In genomic region chr12:56041579-56042429, GRCh38 we compare ENCODE assay signal across 8 cellular contexts. TPM values are rescaled to one million over a fixed set of nuclear protein-coding genes. Genes with fewer than 3 reads are reported as not detected.
DNase-seq lines count a peak whose midpoint lies in the region; ATAC-seq, FAIRE-seq and TF ChIP-seq lines count a peak whose summit lies in the region.

RPS26 (plus strand) TSS chr12:56041918; CDS start chr12:56042167, 249 bp downstream.

- H3K4me1 Mint-ChIP-seq in T-helper 2 cell treated with Interferon-gamma antibody and Interleukin-4, amounts not matched to agents 5 μg/mL and 100 μg/mL, for 36 hours (ENCODE audit: low read depth): peaks cover 34% of the 10 kb centered on the region
- H3K4me1 Mint-ChIP-seq in astrocyte (ENCODE audit: low read depth, unreplicated experiment): peaks cover 13% of the 10 kb centered on the region

- ATAC-seq in GM18505 (IDR thresholded peaks at IDR 0.05; ENCODE audit: unreplicated experiment) (peak; percentile 87), HG02973 (IDR thresholded peaks at IDR 0.05; ENCODE audit: unreplicated experiment) (peak; percentile 93), aorta (ENCODE audit: low FRiP score) (peak; percentile 98)

- no peaks in the 10 kb centered on the region for H3K27me3 Mint-ChIP-seq in T-helper 2 cell treated with Interferon-gamma antibody and Interleukin-4, amounts not matched to agents 5 μg/mL and 100 μg/mL, for 36 hours (ENCODE audit: low read depth)
- no peaks in the 10 kb centered on the region for H3K27me3 Mint-ChIP-seq in astrocyte (ENCODE audit: low read depth, unreplicated experiment)

- H3K4me3 ChIP-seq in astrocyte (ENCODE audit: insufficient read depth, low read depth, low read length) (peak within 1 kb of the TSS; percentile 90), rectal smooth muscle tissue (ENCODE audit: low read length) (peak within 1 kb of the TSS; percentile 99), aorta (ENCODE audit: low read length in 2 of 2) (peak within 1 kb of the TSS; percentile 64 to 75)

- H3K36me3 Mint-ChIP-seq in T-helper 2 cell treated with Interferon-gamma antibody and Interleukin-4, amounts not matched to agents 5 μg/mL and 100 μg/mL, for 36 hours (ENCODE audit: low read depth): peaks cover 38% of the 10 kb centered on the region
- H3K36me3 Mint-ChIP-seq in astrocyte (ENCODE audit: low read depth, unreplicated experiment): no peaks in the 10 kb centered on the region

- H3K4me3 Mint-ChIP-seq in T-helper 2 cell treated with Interferon-gamma antibody and Interleukin-4, amounts not matched to agents 5 μg/mL and 100 μg/mL, for 36 hours: peak within 1 kb of the TSS; percentile 96
- peak within 1 kb of the TSS; percentile 98 for H3K4me3 Mint-ChIP-seq in astrocyte (ENCODE audit: unreplicated experiment)

- 0 to 1% methylated on average over 50 of the region's 50 CpGs for WGBS in aorta, 2 donors

- H3K9me3 Mint-ChIP-seq in T-helper 2 cell treated with Interferon-gamma antibody and Interleukin-4, amounts not matched to agents 5 μg/mL and 100 μg/mL, for 36 hours: no peaks in the 10 kb centered on the region
- no peaks in the 10 kb centered on the region for H3K9me3 Mint-ChIP-seq in astrocyte (ENCODE audit: unreplicated experiment)

- DNase-seq in NCI-H1930 (lab: John Stamatoyannopoulos, UW) (peak; percentile 98 to 99), astrocyte (ENCODE audit: low read depth) (peak; percentile 99), hepatic stellate cell (ENCODE audit: low spot score) (peak; percentile 88), aorta (peak; percentile 97 to 98)
- peak; percentile 94 for DNase-seq in T-helper 2 cell treated with Interferon-gamma antibody and Interleukin-4, amounts not matched to agents 5 μg/mL and 100 μg/mL, for 36 hours (ENCODE audit: low spot score)

- H3K9me3 ChIP-seq in astrocyte (ENCODE audit: insufficient read depth, low read depth, low read length) (no peaks in the 10 kb centered on the region), aorta (ENCODE audit: control insufficient read depth, low read length) (no peaks in the 10 kb centered on the region)

- H3K4me2 ChIP-seq in astrocyte (ENCODE audit: low read length): peak within 1 kb of the TSS; percentile 98

- peaks cover 32% of the 10 kb centered on the region for H3K79me2 ChIP-seq in astrocyte (ENCODE audit: insufficient read depth, low read length)

- peak within 1 kb of the TSS; percentile 97 for H3K27ac Mint-ChIP-seq in T-helper 2 cell treated with Interferon-gamma antibody and Interleukin-4, amounts not matched to agents 5 μg/mL and 100 μg/mL, for 36 hours
- peak within 1 kb of the TSS; percentile 96 for H3K27ac Mint-ChIP-seq in astrocyte (ENCODE audit: unreplicated experiment)

- peak; percentile 17 for TF ChIP-seq CTCF in astrocyte (IDR thresholded peaks at IDR 0.05; ENCODE audit: insufficient read depth, low read depth, low read length)

- H3K36me3 ChIP-seq in astrocyte (ENCODE audit: insufficient read depth, low read length) (peaks cover 29% of the 10 kb centered on the region), rectal smooth muscle tissue (ENCODE audit: control insufficient read depth, insufficient read depth, low read length) (peaks cover 9% of the 10 kb centered on the region), aorta (ENCODE audit: control insufficient read depth in 1 of 2, insufficient read depth in 2 of 2, low read length in 1 of 2) (peaks cover 0 to 7% of the 10 kb centered on the region in 2 donors)

- peak; percentile 13 for FAIRE-seq in astrocyte (lab: Jason Lieb, UNC)

- peak within 1 kb of the TSS; percentile 99 for H3K27ac ChIP-seq in astrocyte (ENCODE audit: low read depth, low read length)
- H3K27ac ChIP-seq in rectal smooth muscle tissue (ENCODE audit: low read depth, low read length): peak within 1 kb of the TSS; percentile 90
- peak within 1 kb of the TSS; percentile 67 to 69 for H3K27ac ChIP-seq in aorta (ENCODE audit: low read depth in 1 of 2, low read length in 2 of 2)

- H3K27me3 ChIP-seq in astrocyte (ENCODE audit: insufficient read depth, low read length): no peaks in the 10 kb centered on the region
- no peaks in the 10 kb centered on the region for H3K27me3 ChIP-seq in rectal smooth muscle tissue (ENCODE audit: control insufficient read depth, insufficient read depth, low read length)
- H3K27me3 ChIP-seq in aorta (ENCODE audit: control insufficient read depth in 1 of 2, insufficient read depth in 2 of 2, low read length in 1 of 2): no peaks in the 10 kb centered on the region

- intact Hi-C loops in aorta (cut with DNase I): loop anchor here in 1 of 2 donors (5.0 to 10.0 kb wide), 2 partner anchors 45 to 63 kb away; partner anchors contain the start of genes PA2G4 and SUOX

- peak within 1 kb of the TSS; percentile 97 for H3K9ac ChIP-seq in astrocyte (ENCODE audit: low read length)
- H3K9ac ChIP-seq in rectal smooth muscle tissue (ENCODE audit: low read length): peak within 1 kb of the TSS; percentile 96

- H2AFZ ChIP-seq in astrocyte (ENCODE audit: low read depth, low read length): peak within 1 kb of the TSS; percentile 99

- TF ChIP-seq POLR2A in GM18505 (IDR thresholded peaks at IDR 0.05; ENCODE audit: borderline replicate concordance, extremely low read depth, insufficient read depth, insufficient read length): peak; percentile 99

- H3K4me1 ChIP-seq in astrocyte (ENCODE audit: insufficient read depth, low read length): peaks cover 21% of the 10 kb centered on the region
- peaks cover 16% of the 10 kb centered on the region for H3K4me1 ChIP-seq in rectal smooth muscle tissue (ENCODE audit: control insufficient read depth, insufficient read depth, low read length)
- H3K4me1 ChIP-seq in aorta (ENCODE audit: control insufficient read depth in 1 of 2, insufficient read depth in 2 of 2, low read length in 2 of 2): peaks cover 2 to 3% of the 10 kb centered on the region in 2 donors

- peaks cover 40% of the 10 kb centered on the region for H4K20me1 ChIP-seq in astrocyte (ENCODE audit: insufficient read depth, low read length)

RNA-seq across cellular contexts. Expression of gene RPS26, which starts in this region (rescaled TPM):
- total RNA-seq in astrocyte (39.4 and 45.9 TPM in 2 replicates), aorta (10 to 100 TPM; 40.5 to 69.1 TPM)
- polyA plus RNA-seq in aorta: 1,000 to 10,000 TPM in 1 of 2 donors, 100 to 1,000 TPM in 1; 973 to 1,454 TPM

Comparison
In these comparisons a context has a peak if more than half of its experiments do, and no peak if none do; other contexts are left out.
1. Peak in every context shown above with its lines: DNase-seq, ATAC-seq, H3K4me3 ChIP-seq and H3K27ac ChIP-seq.